Comparison of ENCODE assay signal across 29 cellular contexts in genomic region chr17:15972497-15972951, GRCh38.
"Had no signal": no experiment of that assay in that cellular context is flagged by ENCODE, and none has a peak within 500 bp of the region (broad histone marks: within the 10 kb centered on the region; RNA-seq: fewer than 3 reads in every experiment).

No MANE protein-coding gene starts in this region.

- H3K27ac ChIP-seq: esophagus muscularis mucosa, left ventricle myocardium inferior, pancreas, prostate gland, thoracic aorta had no signal

- H3K27me3 ChIP-seq: esophagus muscularis mucosa, pancreas had no signal

- H3K4me3 Mint-ChIP-seq: activated CD4-positive, alpha-beta T cell treated with anti-CD3 and anti-CD28 coated beads for 36 hours; activated CD8-positive, alpha-beta memory T cell treated with anti-CD3 and anti-CD28 coated beads, Interleukin-2, amount 10 ng/mL, durations not matched to agents 7 days and 5 days; activated CD8-positive, alpha-beta T cell treated with anti-CD3 and anti-CD28 coated beads, Interleukin-2, amount 10 ng/mL, durations not matched to agents 7 days and 5 days; central memory CD8-positive, alpha-beta T cell; dendritic cell treated with granulocyte-macrophage colony-stimulating factor and Interleukin-4, amounts not matched to agents 40 ng/mL and 50 ng/mL, for 4 days; endodermal cell; naive B cell; stimulated activated effector memory CD8-positive, alpha-beta T cell treated with anti-CD3 and anti-CD28 coated beads, Interleukin-12 subunit alpha, Interleukin-12 subunit beta, amount 100 ng/mL, for 72 hours; stimulated activated naive CD8-positive, alpha-beta T cell treated with anti-CD3 and anti-CD28 coated beads, Interleukin-15, Interleukin-2, amounts not matched to agents 100 ng/mL and 50 ng/mL, for 24 hours; type B pancreatic cell had no signal

- H3K36me3 ChIP-seq: prostate gland, thoracic aorta had no signal

- H3K9me3 Mint-ChIP-seq: activated naive CD4-positive, alpha-beta T cell treated with anti-CD3 and anti-CD28 coated beads, Interleukin-2, amount 50 U/mL, for 72 hours; activated T-helper 2 cell treated with anti-CD3 and anti-CD28 coated beads, Interferon-gamma antibody, Interleukin-2, Interleukin-4, amounts not matched to agents 10 μg/mL and 5 μg/mL and 100 μg/mL, durations not matched to agents 14 hours and 24 hours and 36 hours; central memory CD8-positive, alpha-beta T cell; dendritic cell treated with granulocyte-macrophage colony-stimulating factor and Interleukin-4, amounts not matched to agents 40 ng/mL and 50 ng/mL, for 4 days; endodermal cell; naive B cell; stimulated activated effector memory CD8-positive, alpha-beta T cell treated with anti-CD3 and anti-CD28 coated beads, Interleukin-12 subunit alpha, Interleukin-12 subunit beta, amount 100 ng/mL, for 72 hours; stimulated activated naive CD8-positive, alpha-beta T cell treated with anti-CD3 and anti-CD28 coated beads, Interleukin-15, Interleukin-2, amounts not matched to agents 100 ng/mL and 50 ng/mL, for 24 hours; type B pancreatic cell had no signal

- H3K4me1 Mint-ChIP-seq: activated CD4-positive, alpha-beta T cell treated with anti-CD3 and anti-CD28 coated beads for 36 hours; central memory CD8-positive, alpha-beta T cell; stimulated activated effector memory CD8-positive, alpha-beta T cell treated with anti-CD3 and anti-CD28 coated beads, Interleukin-12 subunit alpha, Interleukin-12 subunit beta, amount 100 ng/mL, for 72 hours had no signal

- H3K36me3 Mint-ChIP-seq: activated naive CD4-positive, alpha-beta T cell treated with anti-CD3 and anti-CD28 coated beads, Interleukin-2, amount 50 U/mL, for 72 hours had no signal

- FAIRE-seq: bronchial epithelial cell, frontal cortex, pancreas, small intestine had no signal

- DNase-seq: activated CD4-positive, alpha-beta T cell treated with anti-CD3 and anti-CD28 coated beads for 36 hours; activated CD4-positive, CD25-positive, alpha-beta regulatory T cell; activated CD8-positive, alpha-beta memory T cell treated with anti-CD3 and anti-CD28 coated beads, Interleukin-2, amount 10 ng/mL, durations not matched to agents 7 days and 5 days; activated CD8-positive, alpha-beta T cell treated with anti-CD3 and anti-CD28 coated beads, Interleukin-2, amount 10 ng/mL, durations not matched to agents 7 days and 5 days; activated naive CD4-positive, alpha-beta T cell; activated T-cell treated with anti-CD3 and anti-CD28 coated beads, Interleukin-2, amount 50 U/mL, for 48 hours; anterior cingulate cortex; endodermal cell; left ventricle myocardium inferior; naive B cell; pancreas; retina; small intestine; stimulated activated CD4-positive, alpha-beta T cell treated with anti-CD3 and anti-CD28 coated beads, Interleukin-4, amount 100 ng/mL, for 24 hours; T-helper 17 cell; T1000 had no signal

- H3K4me3 ChIP-seq: esophagus muscularis mucosa, left ventricle myocardium inferior, pancreas, prostate gland, thoracic aorta had no signal

- H3K27ac Mint-ChIP-seq: activated CD4-positive, alpha-beta T cell treated with anti-CD3 and anti-CD28 coated beads for 36 hours; activated CD8-positive, alpha-beta memory T cell treated with anti-CD3 and anti-CD28 coated beads, Interleukin-2, amount 10 ng/mL, durations not matched to agents 7 days and 5 days; activated CD8-positive, alpha-beta T cell treated with anti-CD3 and anti-CD28 coated beads, Interleukin-2, amount 10 ng/mL, durations not matched to agents 7 days and 5 days; activated T-helper 2 cell treated with anti-CD3 and anti-CD28 coated beads, Interferon-gamma antibody, Interleukin-2, Interleukin-4, amounts not matched to agents 10 μg/mL and 5 μg/mL and 100 μg/mL, durations not matched to agents 14 hours and 24 hours and 36 hours; dendritic cell treated with granulocyte-macrophage colony-stimulating factor and Interleukin-4, amounts not matched to agents 40 ng/mL and 50 ng/mL, for 4 days; endodermal cell; stimulated activated effector memory CD8-positive, alpha-beta T cell treated with anti-CD3 and anti-CD28 coated beads, Interleukin-12 subunit alpha, Interleukin-12 subunit beta, amount 100 ng/mL, for 72 hours; stimulated activated naive CD8-positive, alpha-beta T cell treated with anti-CD3 and anti-CD28 coated beads, Interleukin-15, Interleukin-2, amounts not matched to agents 100 ng/mL and 50 ng/mL, for 24 hours; T-helper 17 cell had no signal

- ATAC-seq: activated CD4-positive, alpha-beta T cell treated with anti-CD3 and anti-CD28 coated beads for 36 hours; activated CD8-positive, alpha-beta memory T cell treated with anti-CD3 and anti-CD28 coated beads, Interleukin-2, amount 10 ng/mL, durations not matched to agents 7 days and 5 days; pancreas; sciatic nerve; stimulated activated effector memory CD8-positive, alpha-beta T cell treated with anti-CD3 and anti-CD28 coated beads, Interleukin-12 subunit alpha, Interleukin-12 subunit beta, amount 100 ng/mL, for 72 hours; T-helper 17 cell had no signal

- H3K27me3 Mint-ChIP-seq: type B pancreatic cell had no signal

- H3K9me3 ChIP-seq: esophagus muscularis mucosa, left ventricle myocardium inferior, pancreas, prostate gland, thoracic aorta had no signal

- H3K4me1 ChIP-seq: esophagus muscularis mucosa, left ventricle myocardium inferior, pancreas, prostate gland had no signal
